In the genomic region with DNA sequence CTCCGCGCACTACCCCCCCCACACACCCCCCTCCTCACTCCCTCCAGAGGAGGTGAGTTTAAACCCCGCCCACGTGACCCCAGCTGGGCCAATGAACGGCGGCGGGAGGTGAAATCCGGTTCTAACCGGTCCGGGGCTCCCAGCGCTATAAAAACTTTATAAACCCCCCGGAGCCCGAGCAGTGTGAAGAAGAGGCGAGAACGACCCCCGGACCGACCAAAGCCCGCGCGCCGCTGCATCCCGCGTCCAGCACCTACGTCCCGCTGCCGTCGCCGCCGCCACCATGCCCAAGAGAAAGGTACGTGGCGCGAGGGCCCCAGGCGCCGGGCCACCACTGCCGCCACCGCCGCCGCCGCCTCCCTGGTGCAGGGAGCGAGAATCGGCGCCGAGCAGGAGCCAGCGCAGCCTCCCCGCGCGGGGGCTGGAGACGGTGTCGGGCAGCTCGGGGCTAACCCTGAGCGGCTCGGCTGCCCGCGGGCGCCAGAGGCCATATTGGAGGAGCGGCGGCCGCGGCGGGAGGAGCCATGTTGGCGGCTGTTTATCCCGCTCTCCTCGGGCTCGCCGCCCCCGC, we compare ENCODE assay signal across 1 cellular context.
TF ChIP-seq lines count a peak whose summit lies in the region.

A gene (plus strand): TSS at position 111 of the 571 bp plus-strand sequence. CDS start 173 bp downstream, at position 284.

TF ChIP-seq in K562, 482 proteins besides CTCF, POLR2A, EP300 and RAD21 (continued from another document and continues in another):
- TF ChIP-seq, protein P1, sequence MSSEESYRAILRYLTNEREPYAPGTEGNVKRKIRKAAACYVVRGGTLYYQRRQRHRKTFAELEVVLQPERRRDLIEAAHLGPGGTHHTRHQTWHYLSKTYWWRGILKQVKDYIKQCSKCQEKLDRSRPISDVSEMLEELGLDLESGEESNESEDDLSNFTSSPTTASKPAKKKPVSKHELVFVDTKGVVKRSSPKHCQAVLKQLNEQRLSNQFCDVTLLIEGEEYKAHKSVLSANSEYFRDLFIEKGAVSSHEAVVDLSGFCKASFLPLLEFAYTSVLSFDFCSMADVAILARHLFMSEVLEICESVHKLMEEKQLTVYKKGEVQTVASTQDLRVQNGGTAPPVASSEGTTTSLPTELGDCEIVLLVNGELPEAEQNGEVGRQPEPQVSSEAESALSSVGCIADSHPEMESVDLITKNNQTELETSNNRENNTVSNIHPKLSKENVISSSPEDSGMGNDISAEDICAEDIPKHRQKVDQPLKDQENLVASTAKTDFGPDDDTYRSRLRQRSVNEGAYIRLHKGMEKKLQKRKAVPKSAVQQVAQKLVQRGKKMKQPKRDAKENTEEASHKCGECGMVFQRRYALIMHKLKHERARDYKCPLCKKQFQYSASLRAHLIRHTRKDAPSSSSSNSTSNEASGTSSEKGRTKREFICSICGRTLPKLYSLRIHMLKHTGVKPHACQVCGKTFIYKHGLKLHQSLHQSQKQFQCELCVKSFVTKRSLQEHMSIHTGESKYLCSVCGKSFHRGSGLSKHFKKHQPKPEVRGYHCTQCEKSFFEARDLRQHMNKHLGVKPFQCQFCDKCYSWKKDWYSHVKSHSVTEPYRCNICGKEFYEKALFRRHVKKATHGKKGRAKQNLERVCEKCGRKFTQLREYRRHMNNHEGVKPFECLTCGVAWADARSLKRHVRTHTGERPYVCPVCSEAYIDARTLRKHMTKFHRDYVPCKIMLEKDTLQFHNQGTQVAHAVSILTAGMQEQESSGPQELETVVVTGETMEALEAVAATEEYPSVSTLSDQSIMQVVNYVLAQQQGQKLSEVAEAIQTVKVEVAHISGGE (CRISPR knock-in tag; IDR thresholded peaks at IDR 0.05), result peak in 1 of 3 experiments; percentile 73; a peak in 2 of 6 replicates
- peak; percentile 91; the same call in 1 of the 2 replicates for TF ChIP-seq KDM2B (CRISPR knock-in tag; IDR thresholded peaks at IDR 0.05)
- TF ChIP-seq ARHGAP35 (IDR thresholded peaks at IDR 0.05; ENCODE audit: partially characterized antibody), result no peak
- TF ChIP-seq, protein P2, sequence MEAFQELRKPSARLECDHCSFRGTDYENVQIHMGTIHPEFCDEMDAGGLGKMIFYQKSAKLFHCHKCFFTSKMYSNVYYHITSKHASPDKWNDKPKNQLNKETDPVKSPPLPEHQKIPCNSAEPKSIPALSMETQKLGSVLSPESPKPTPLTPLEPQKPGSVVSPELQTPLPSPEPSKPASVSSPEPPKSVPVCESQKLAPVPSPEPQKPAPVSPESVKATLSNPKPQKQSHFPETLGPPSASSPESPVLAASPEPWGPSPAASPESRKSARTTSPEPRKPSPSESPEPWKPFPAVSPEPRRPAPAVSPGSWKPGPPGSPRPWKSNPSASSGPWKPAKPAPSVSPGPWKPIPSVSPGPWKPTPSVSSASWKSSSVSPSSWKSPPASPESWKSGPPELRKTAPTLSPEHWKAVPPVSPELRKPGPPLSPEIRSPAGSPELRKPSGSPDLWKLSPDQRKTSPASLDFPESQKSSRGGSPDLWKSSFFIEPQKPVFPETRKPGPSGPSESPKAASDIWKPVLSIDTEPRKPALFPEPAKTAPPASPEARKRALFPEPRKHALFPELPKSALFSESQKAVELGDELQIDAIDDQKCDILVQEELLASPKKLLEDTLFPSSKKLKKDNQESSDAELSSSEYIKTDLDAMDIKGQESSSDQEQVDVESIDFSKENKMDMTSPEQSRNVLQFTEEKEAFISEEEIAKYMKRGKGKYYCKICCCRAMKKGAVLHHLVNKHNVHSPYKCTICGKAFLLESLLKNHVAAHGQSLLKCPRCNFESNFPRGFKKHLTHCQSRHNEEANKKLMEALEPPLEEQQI (IDR thresholded peaks at IDR 0.05), result no peak
- no peak for TF ChIP-seq ZNF165 (CRISPR knock-in tag; IDR thresholded peaks at IDR 0.05; ENCODE audit: borderline replicate concordance)
- peak; percentile 31; the same call in 1 of the 2 replicates for TF ChIP-seq FOXJ2 (tag; IDR thresholded peaks at IDR 0.05)
- TF ChIP-seq SOX6 (IDR thresholded peaks at IDR 0.05), result no peak
- peak; percentile 90 for TF ChIP-seq FIP1L1 (IDR thresholded peaks at IDR 0.05; ENCODE audit: low read depth, low read length, poor library complexity, severe bottlenecking)
- TF ChIP-seq CBFA2T2 (conservative IDR thresholded peaks at IDR 0.05), result peak; percentile 62
- TF ChIP-seq RFX5 (IDR thresholded peaks at IDR 0.05; ENCODE audit: low read depth, low read length), result no peak
- TF ChIP-seq RBBP5 (IDR thresholded peaks at IDR 0.05; ENCODE audit: borderline replicate concordance, insufficient read depth, low read length, poor library complexity, severe bottlenecking), result peak; percentile 72
- TF ChIP-seq, protein P3, sequence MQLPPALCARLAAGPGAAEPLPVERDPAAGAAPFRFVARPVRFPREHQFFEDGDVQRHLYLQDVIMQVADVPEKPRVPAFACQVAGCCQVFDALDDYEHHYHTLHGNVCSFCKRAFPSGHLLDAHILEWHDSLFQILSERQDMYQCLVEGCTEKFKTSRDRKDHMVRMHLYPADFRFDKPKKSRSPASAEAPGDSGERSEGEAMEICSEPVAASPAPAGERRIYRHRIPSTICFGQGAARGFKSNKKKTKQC (CRISPR knock-in tag; IDR thresholded peaks at IDR 0.05), result peak; percentile 82
- 0 out of 2 replicates have a peak, but pooled peaks have one; percentile 72 for TF ChIP-seq ZNF76 (CRISPR knock-in tag; IDR thresholded peaks at IDR 0.05; ENCODE audit: borderline replicate concordance)
- TF ChIP-seq KDM5B (IDR thresholded peaks at IDR 0.05; ENCODE audit: insufficient replicate concordance, low read depth, low read length), result peak; percentile 57
- TF ChIP-seq ZNF184 (CRISPR knock-in tag; IDR thresholded peaks at IDR 0.05), result no peak
- TF ChIP-seq, protein P4, sequence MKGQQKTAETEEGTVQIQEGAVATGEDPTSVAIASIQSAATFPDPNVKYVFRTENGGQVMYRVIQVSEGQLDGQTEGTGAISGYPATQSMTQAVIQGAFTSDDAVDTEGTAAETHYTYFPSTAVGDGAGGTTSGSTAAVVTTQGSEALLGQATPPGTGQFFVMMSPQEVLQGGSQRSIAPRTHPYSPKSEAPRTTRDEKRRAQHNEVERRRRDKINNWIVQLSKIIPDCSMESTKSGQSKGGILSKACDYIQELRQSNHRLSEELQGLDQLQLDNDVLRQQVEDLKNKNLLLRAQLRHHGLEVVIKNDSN (CRISPR knock-in tag; IDR thresholded peaks at IDR 0.05), result peak; percentile 87
- TF ChIP-seq ZNF57 (CRISPR knock-in tag; IDR thresholded peaks at IDR 0.05), result no peak
- TF ChIP-seq ZNF780A (CRISPR knock-in tag; IDR thresholded peaks at IDR 0.05), result no peak
- peak; percentile 80 for TF ChIP-seq TAF1 (IDR thresholded peaks at IDR 0.05; ENCODE audit: control insufficient read depth, extremely low read depth, insufficient read depth, low read length, severe bottlenecking)
- peak; percentile 89 for TF ChIP-seq POLR2G (IDR thresholded peaks at IDR 0.05; ENCODE audit: low read depth, low read length)
- peak; percentile 2; the same call in 1 of the 2 replicates for TF ChIP-seq ZKSCAN1 (IDR thresholded peaks at IDR 0.05; ENCODE audit: low read depth, low read length)
- TF ChIP-seq KDM4B (IDR thresholded peaks at IDR 0.05; ENCODE audit: borderline replicate concordance in 2 of 2, low read depth in 1 of 2), result 0 out of 4 replicates have a peak, but pooled peaks of 1 of the 2 experiments have one; percentile 48
- peak; percentile 93 for TF ChIP-seq ZFX (CRISPR knock-in tag; IDR thresholded peaks at IDR 0.05)
- TF ChIP-seq NR4A1 (CRISPR knock-in tag; IDR thresholded peaks at IDR 0.05), result 0 out of 2 replicates have a peak, but pooled peaks have one; percentile 82
- peak; percentile 84 for TF ChIP-seq NR4A1 (tag; IDR thresholded peaks at IDR 0.05)
- TF ChIP-seq U2AF1 (optimal IDR thresholded peaks at IDR 0.05; ENCODE audit: low read depth, low read length), result peak; percentile 87
- peak; percentile 99; the same call in 1 of the 2 replicates for TF ChIP-seq RBM14 (IDR thresholded peaks at IDR 0.05; ENCODE audit: borderline replicate concordance, insufficient read depth, low read depth, low read length)
- TF ChIP-seq, protein P5, sequence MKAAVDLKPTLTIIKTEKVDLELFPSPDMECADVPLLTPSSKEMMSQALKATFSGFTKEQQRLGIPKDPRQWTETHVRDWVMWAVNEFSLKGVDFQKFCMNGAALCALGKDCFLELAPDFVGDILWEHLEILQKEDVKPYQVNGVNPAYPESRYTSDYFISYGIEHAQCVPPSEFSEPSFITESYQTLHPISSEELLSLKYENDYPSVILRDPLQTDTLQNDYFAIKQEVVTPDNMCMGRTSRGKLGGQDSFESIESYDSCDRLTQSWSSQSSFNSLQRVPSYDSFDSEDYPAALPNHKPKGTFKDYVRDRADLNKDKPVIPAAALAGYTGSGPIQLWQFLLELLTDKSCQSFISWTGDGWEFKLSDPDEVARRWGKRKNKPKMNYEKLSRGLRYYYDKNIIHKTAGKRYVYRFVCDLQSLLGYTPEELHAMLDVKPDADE (conservative IDR thresholded peaks at IDR 0.05; ENCODE audit: control insufficient read depth, low read depth, low read length), result peak; percentile 27; the same call in 1 of the 2 replicates
- TF ChIP-seq CBX1 (IDR thresholded peaks at IDR 0.05; ENCODE audit: low read depth), result peak; percentile 97
- TF ChIP-seq ZNF41 (CRISPR knock-in tag; conservative IDR thresholded peaks at IDR 0.05), result no peak; the same call in 1 of the 2 replicates
- TF ChIP-seq ERF (CRISPR knock-in tag; IDR thresholded peaks at IDR 0.05), result peak; percentile 98
- TF ChIP-seq, protein P6, sequence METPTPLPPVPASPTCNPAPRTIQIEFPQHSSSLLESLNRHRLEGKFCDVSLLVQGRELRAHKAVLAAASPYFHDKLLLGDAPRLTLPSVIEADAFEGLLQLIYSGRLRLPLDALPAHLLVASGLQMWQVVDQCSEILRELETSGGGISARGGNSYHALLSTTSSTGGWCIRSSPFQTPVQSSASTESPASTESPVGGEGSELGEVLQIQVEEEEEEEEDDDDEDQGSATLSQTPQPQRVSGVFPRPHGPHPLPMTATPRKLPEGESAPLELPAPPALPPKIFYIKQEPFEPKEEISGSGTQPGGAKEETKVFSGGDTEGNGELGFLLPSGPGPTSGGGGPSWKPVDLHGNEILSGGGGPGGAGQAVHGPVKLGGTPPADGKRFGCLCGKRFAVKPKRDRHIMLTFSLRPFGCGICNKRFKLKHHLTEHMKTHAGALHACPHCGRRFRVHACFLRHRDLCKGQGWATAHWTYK (CRISPR knock-in tag; IDR thresholded peaks at IDR 0.05), result peak; percentile 87
- TF ChIP-seq MEF2A (IDR thresholded peaks at IDR 0.05; ENCODE audit: control insufficient read depth, low read depth, low read length), result no peak
- TF ChIP-seq, protein P7, sequence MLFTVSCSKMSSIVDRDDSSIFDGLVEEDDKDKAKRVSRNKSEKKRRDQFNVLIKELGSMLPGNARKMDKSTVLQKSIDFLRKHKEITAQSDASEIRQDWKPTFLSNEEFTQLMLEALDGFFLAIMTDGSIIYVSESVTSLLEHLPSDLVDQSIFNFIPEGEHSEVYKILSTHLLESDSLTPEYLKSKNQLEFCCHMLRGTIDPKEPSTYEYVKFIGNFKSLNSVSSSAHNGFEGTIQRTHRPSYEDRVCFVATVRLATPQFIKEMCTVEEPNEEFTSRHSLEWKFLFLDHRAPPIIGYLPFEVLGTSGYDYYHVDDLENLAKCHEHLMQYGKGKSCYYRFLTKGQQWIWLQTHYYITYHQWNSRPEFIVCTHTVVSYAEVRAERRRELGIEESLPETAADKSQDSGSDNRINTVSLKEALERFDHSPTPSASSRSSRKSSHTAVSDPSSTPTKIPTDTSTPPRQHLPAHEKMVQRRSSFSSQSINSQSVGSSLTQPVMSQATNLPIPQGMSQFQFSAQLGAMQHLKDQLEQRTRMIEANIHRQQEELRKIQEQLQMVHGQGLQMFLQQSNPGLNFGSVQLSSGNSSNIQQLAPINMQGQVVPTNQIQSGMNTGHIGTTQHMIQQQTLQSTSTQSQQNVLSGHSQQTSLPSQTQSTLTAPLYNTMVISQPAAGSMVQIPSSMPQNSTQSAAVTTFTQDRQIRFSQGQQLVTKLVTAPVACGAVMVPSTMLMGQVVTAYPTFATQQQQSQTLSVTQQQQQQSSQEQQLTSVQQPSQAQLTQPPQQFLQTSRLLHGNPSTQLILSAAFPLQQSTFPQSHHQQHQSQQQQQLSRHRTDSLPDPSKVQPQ (CRISPR knock-in tag; IDR thresholded peaks at IDR 0.05; ENCODE audit: borderline replicate concordance), result 0 out of 2 replicates have a peak, but pooled peaks have one; percentile 10
- TF ChIP-seq TCF3 (CRISPR knock-in tag; IDR thresholded peaks at IDR 0.05), result peak; percentile 24; the same call in 1 of the 2 replicates
- no peak for TF ChIP-seq ZC3H8 (IDR thresholded peaks at IDR 0.05)
- 0 out of 2 replicates have a peak, but pooled peaks have one; percentile 26 for TF ChIP-seq PTBP1 (IDR thresholded peaks at IDR 0.05; ENCODE audit: low read depth, low read length)
- TF ChIP-seq ZNF785 (CRISPR knock-in tag; IDR thresholded peaks at IDR 0.05), result no peak
- TF ChIP-seq, protein P8, sequence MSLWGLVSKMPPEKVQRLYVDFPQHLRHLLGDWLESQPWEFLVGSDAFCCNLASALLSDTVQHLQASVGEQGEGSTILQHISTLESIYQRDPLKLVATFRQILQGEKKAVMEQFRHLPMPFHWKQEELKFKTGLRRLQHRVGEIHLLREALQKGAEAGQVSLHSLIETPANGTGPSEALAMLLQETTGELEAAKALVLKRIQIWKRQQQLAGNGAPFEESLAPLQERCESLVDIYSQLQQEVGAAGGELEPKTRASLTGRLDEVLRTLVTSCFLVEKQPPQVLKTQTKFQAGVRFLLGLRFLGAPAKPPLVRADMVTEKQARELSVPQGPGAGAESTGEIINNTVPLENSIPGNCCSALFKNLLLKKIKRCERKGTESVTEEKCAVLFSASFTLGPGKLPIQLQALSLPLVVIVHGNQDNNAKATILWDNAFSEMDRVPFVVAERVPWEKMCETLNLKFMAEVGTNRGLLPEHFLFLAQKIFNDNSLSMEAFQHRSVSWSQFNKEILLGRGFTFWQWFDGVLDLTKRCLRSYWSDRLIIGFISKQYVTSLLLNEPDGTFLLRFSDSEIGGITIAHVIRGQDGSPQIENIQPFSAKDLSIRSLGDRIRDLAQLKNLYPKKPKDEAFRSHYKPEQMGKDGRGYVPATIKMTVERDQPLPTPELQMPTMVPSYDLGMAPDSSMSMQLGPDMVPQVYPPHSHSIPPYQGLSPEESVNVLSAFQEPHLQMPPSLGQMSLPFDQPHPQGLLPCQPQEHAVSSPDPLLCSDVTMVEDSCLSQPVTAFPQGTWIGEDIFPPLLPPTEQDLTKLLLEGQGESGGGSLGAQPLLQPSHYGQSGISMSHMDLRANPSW (CRISPR knock-in tag; IDR thresholded peaks at IDR 0.05), result peak; percentile 72; the same call in 1 of the 2 replicates
- TF ChIP-seq MCM7 (IDR thresholded peaks at IDR 0.05), result no peak
- TF ChIP-seq CHD1 (IDR thresholded peaks at IDR 0.05; ENCODE audit: low read length), result peak; percentile 96
- peak; percentile 56 for TF ChIP-seq GABPA (tag; conservative IDR thresholded peaks at IDR 0.05; ENCODE audit: low read depth)
- TF ChIP-seq, protein P9, sequence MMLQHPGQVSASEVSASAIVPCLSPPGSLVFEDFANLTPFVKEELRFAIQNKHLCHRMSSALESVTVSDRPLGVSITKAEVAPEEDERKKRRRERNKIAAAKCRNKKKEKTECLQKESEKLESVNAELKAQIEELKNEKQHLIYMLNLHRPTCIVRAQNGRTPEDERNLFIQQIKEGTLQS (IDR thresholded peaks at IDR 0.05), result no peak
- TF ChIP-seq, protein P9 (CRISPR knock-in tag; conservative IDR thresholded peaks at IDR 0.05), result 0 out of 2 replicates have a peak, but pooled peaks have one; percentile 15
